ENCODE assay signal across 1 cellular context in the genomic region with DNA sequence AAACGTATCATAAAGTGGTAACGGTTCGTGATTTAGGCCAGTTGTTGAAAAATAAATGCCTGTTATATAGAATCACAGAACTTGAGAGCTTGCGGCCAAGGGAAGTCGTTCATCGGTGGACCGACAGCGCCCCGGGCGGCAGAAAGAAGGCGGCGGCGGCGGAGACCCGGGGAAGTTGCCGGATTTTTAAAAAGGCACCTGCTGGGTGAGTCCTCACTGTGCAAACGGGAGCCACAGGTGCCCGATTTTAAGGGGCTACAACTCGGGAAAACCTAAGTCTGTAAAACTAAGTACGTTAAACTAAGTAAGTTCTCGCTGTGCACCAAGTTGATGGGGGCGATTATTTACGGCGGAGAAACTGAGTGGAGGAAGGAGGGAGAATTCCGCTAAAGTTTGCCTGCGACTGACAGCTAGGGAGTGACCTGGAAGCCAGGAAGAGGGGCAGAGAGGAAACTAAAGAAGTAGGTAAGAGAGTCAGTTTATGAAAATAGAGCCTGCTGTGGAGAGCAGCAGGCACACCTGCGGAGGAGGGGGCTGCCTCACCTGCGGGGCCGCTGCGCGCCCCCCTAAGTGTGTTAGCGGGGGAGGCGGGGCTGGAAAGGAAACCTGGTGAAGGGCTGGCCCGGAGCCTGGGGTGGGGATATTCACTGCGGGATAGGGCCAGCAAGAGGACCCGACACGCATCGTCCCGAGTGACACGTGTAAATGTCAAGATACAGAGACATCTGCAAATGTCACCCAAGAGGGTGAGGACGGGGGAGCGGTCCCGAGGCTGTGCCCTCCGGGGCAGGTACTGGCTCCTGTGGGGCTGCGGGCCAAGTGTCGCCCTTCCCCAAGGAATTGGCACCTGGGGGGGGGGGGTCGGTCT.
TF ChIP-seq lines count a peak whose summit lies in the region.

No MANE protein-coding gene starts in this region.

TF ChIP-seq in IMR-90, 13 proteins besides CTCF, POLR2A, EP300 and RAD21:
- TF ChIP-seq MAZ (IDR thresholded peaks at IDR 0.05; ENCODE audit: borderline replicate concordance, low read depth, low read length): no peak
- no peak for TF ChIP-seq CEBPB (IDR thresholded peaks at IDR 0.05; ENCODE audit: low read depth, low read length)
- TF ChIP-seq MXI1 (IDR thresholded peaks at IDR 0.05; ENCODE audit: borderline replicate concordance, low read depth, low read length): no peak
- TF ChIP-seq RFX5 (IDR thresholded peaks at IDR 0.05; ENCODE audit: low read depth, low read length): no peak
- peak; percentile 81 for TF ChIP-seq SMC3 (IDR thresholded peaks at IDR 0.05; ENCODE audit: low read depth, low read length)
- TF ChIP-seq, protein P1, sequence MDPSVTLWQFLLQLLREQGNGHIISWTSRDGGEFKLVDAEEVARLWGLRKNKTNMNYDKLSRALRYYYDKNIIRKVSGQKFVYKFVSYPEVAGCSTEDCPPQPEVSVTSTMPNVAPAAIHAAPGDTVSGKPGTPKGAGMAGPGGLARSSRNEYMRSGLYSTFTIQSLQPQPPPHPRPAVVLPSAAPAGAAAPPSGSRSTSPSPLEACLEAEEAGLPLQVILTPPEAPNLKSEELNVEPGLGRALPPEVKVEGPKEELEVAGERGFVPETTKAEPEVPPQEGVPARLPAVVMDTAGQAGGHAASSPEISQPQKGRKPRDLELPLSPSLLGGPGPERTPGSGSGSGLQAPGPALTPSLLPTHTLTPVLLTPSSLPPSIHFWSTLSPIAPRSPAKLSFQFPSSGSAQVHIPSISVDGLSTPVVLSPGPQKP (IDR thresholded peaks at IDR 0.05; ENCODE audit: borderline replicate concordance, low read depth, low read length): no peak
- no peak for TF ChIP-seq FOS (IDR thresholded peaks at IDR 0.05; ENCODE audit: low read depth, low read length)
- TF ChIP-seq BHLHE40 (IDR thresholded peaks at IDR 0.05; ENCODE audit: low read depth, low read length): no peak
- 0 out of 2 replicates have a peak, but pooled peaks have one; percentile 44 for TF ChIP-seq CHD1 (IDR thresholded peaks at IDR 0.05; ENCODE audit: low read depth, low read length)
- TF ChIP-seq, protein P2, sequence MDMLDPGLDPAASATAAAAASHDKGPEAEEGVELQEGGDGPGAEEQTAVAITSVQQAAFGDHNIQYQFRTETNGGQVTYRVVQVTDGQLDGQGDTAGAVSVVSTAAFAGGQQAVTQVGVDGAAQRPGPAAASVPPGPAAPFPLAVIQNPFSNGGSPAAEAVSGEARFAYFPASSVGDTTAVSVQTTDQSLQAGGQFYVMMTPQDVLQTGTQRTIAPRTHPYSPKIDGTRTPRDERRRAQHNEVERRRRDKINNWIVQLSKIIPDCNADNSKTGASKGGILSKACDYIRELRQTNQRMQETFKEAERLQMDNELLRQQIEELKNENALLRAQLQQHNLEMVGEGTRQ (IDR thresholded peaks at IDR 0.05; ENCODE audit: low read depth, low read length): no peak
- TF ChIP-seq RCOR1 (IDR thresholded peaks at IDR 0.05; ENCODE audit: insufficient replicate concordance, low read length): peak; percentile 72
- no peak for TF ChIP-seq NFE2L2 (IDR thresholded peaks at IDR 0.05; ENCODE audit: low read depth, low read length)
- no peak for TF ChIP-seq MAFK (IDR thresholded peaks at IDR 0.05; ENCODE audit: low read depth, low read length)
